In genomic region chr5:58491216-58491892, GRCh38 we compare ENCODE assay signal across 10 cellular contexts. TPM values are rescaled to one million over a fixed set of nuclear protein-coding genes. Genes with fewer than 3 reads are reported as not detected.
DNase-seq lines count a peak whose midpoint lies in the region; ATAC-seq, FAIRE-seq and TF ChIP-seq lines count a peak whose summit lies in the region.
"Had no signal": no experiment of that assay in that cellular context is flagged by ENCODE, and none has a peak within 500 bp of the region (broad histone marks: within the 10 kb centered on the region; RNA-seq: fewer than 3 reads in every experiment).

Gene GAPT (plus strand): TSS chr5:58491435. CDS start chr5:58494537, 3,102 bp downstream.

- H3K9me2 ChIP-seq in OCI-LY1 (ENCODE audit: low read depth, low read length): no peaks in the 10 kb centered on the region

- TF ChIP-seq POLR2A in testis (IDR thresholded peaks at IDR 0.05): no peak

- peak; percentile 97 for FAIRE-seq in GM19239 (lab: Jason Lieb, UNC)

- H3K9ac ChIP-seq in OCI-LY1 (ENCODE audit: low read length) (peak within 1 kb of the TSS; percentile 74), neuronal stem cell (ENCODE audit: low read depth, low read length, poor library complexity) (no peak within 1 kb of the TSS)

- H3K4ac ChIP-seq in neuronal stem cell (ENCODE audit: low read length): no peak within 1 kb of the TSS

- intact Hi-C loops in testis (cut with DNase I; ENCODE audit: low total_unique reads): no loop called here

- no peak within 1 kb of the TSS for H2BK15ac ChIP-seq in neuronal stem cell (ENCODE audit: low read length)

- no CpG with 5 or more reads among the region's 6 CpGs for whole genome bisulfite sequencing in neuronal stem cell (ENCODE audit: extremely low coverage in 2 of 2, insufficient read length in 2 of 2, insufficient replicate concordance in 1 of 2), 2 donors
- 83% methylated on average over 6 of the region's 6 CpGs for WGBS in testis, 2 donors

- no peaks in the 10 kb centered on the region for H3F3A ChIP-seq in OCI-LY1 (ENCODE audit: insufficient read depth, low read length)

- H2AK5ac ChIP-seq in neuronal stem cell (ENCODE audit: low read depth, low read length): no peak within 1 kb of the TSS

- no peak within 1 kb of the TSS for H3K18ac ChIP-seq in neuronal stem cell (ENCODE audit: low read length)

- peak within 1 kb of the TSS; percentile 48; the same call in 1 of the 2 replicates for H2AFZ ChIP-seq in OCI-LY1 (ENCODE audit: low read length)
- H2AFZ ChIP-seq in neuronal stem cell (ENCODE audit: low read length): peak within 1 kb of the TSS; percentile 22

- H4K8ac ChIP-seq in neuronal stem cell (ENCODE audit: low read depth, low read length): no peak within 1 kb of the TSS

- no peaks in the 10 kb centered on the region for H3K79me1 ChIP-seq in neuronal stem cell (ENCODE audit: low read depth, low read length)

- peak; percentile 70 for ATAC-seq in HG02981 (IDR thresholded peaks at IDR 0.05; ENCODE audit: unreplicated experiment)
- ATAC-seq: activated CD4-positive, alpha-beta T cell treated with anti-CD3 and anti-CD28 coated beads for 36 hours had no signal

- H3K4me1 ChIP-seq in OCI-LY1 (ENCODE audit: insufficient read depth, low read length, severe bottlenecking) (peaks cover 36% of the 10 kb centered on the region), neuronal stem cell (ENCODE audit: control insufficient read depth in 2 of 2, insufficient read depth in 1 of 2, low read depth in 1 of 2, low read length in 2 of 2) (peaks cover 0 to 3% of the 10 kb centered on the region in 2 donors), testis (no peaks in the 10 kb centered on the region)

- TF ChIP-seq CTCF in OCI-LY1 (IDR thresholded peaks at IDR 0.05; ENCODE audit: low read length) (no peak), testis (IDR thresholded peaks at IDR 0.05) (no peak)

- H3K27ac ChIP-seq in OCI-LY1 (ENCODE audit: low read depth, low read length, poor library complexity, severe bottlenecking): peak within 1 kb of the TSS; percentile 84
- no peak within 1 kb of the TSS for H3K27ac ChIP-seq in neuronal stem cell (replicated peaks; ENCODE audit: low read length)
- H3K27ac ChIP-seq in testis: no peak within 1 kb of the TSS

- H3K27me3 ChIP-seq in OCI-LY1 (ENCODE audit: insufficient read depth, low read length) (no peaks in the 10 kb centered on the region), neuronal stem cell (ENCODE audit: control insufficient read depth in 3 of 3, insufficient read depth in 3 of 3, low read depth in 1 of 3, low read length in 3 of 3) (peaks cover 0 to 2% (median 0%) of the 10 kb centered on the region in 3 experiments), testis (no peaks in the 10 kb centered on the region)

- DNase-seq in GM19239 (ENCODE audit: insufficient read length, low spot score) (peak; percentile 17), neuronal stem cell (ENCODE audit: low spot score) (no peak), NCI-H82 treated with DMSO at 0.1 percent for 48 hours (lab: John Stamatoyannopoulos, UW; ENCODE audit: unreplicated experiment) (no peak), DMS79 treated with DMSO at 0.1 percent for 48 hours (lab: John Stamatoyannopoulos, UW) (no peak), testis (no peak)
- DNase-seq in stimulated activated CD4-positive, alpha-beta T cell treated with anti-CD3 and anti-CD28 coated beads, Interleukin-15, amount 100 ng/mL, for 24 hours: no peak
- DNase-seq: activated CD4-positive, alpha-beta T cell treated with anti-CD3 and anti-CD28 coated beads for 36 hours; NCI-H1092 had no signal

- H2BK5ac ChIP-seq in neuronal stem cell (ENCODE audit: low read length): no peak within 1 kb of the TSS

- H3K23ac ChIP-seq in neuronal stem cell (ENCODE audit: low read depth, low read length, poor library complexity): no peak within 1 kb of the TSS

- no peak within 1 kb of the TSS for H4K91ac ChIP-seq in neuronal stem cell (ENCODE audit: low read depth, low read length, poor library complexity)

- peak within 1 kb of the TSS; percentile 63 for H3K4me3 ChIP-seq in OCI-LY1 (ENCODE audit: low read depth, low read length, poor library complexity, severe bottlenecking)
- no peak within 1 kb of the TSS for H3K4me3 ChIP-seq in neuronal stem cell (ENCODE audit: low read length in 2 of 2)
- H3K4me3 ChIP-seq in testis: no peak within 1 kb of the TSS

- H3K79me2 ChIP-seq in OCI-LY1 (ENCODE audit: insufficient read depth, low read length): peaks cover 8% of the 10 kb centered on the region; the same call in 1 of the 2 replicates

- no peaks in the 10 kb centered on the region for H3K9me3 ChIP-seq in OCI-LY1 (ENCODE audit: low read length)
- H3K9me3 ChIP-seq in neuronal stem cell (replicated peaks in 1 of 2; ENCODE audit: control insufficient read depth in 2 of 2, insufficient read depth in 1 of 2, low read depth in 1 of 2, low read length in 2 of 2): no peaks in the 10 kb centered on the region
- no peaks in the 10 kb centered on the region for H3K9me3 ChIP-seq in testis

- H4K20me1 ChIP-seq in OCI-LY1 (ENCODE audit: insufficient read depth, low read length): no peaks in the 10 kb centered on the region

- no peak within 1 kb of the TSS for H2BK120ac ChIP-seq in neuronal stem cell (ENCODE audit: low read depth, low read length)

- H3K14ac ChIP-seq in neuronal stem cell (ENCODE audit: low read length): no peak within 1 kb of the TSS

- no peak within 1 kb of the TSS for H2BK12ac ChIP-seq in neuronal stem cell (ENCODE audit: low read length)

- peak within 1 kb of the TSS; percentile 60 for H3K4me2 ChIP-seq in OCI-LY1 (ENCODE audit: low read length)
- H3K4me2 ChIP-seq in neuronal stem cell (ENCODE audit: insufficient read depth, low read length, poor library complexity, severe bottlenecking): no peak within 1 kb of the TSS

- peaks cover 29% of the 10 kb centered on the region; the same call in 1 of the 2 replicates for H3K36me3 ChIP-seq in OCI-LY1 (ENCODE audit: insufficient read depth, low read length)
- H3K36me3 ChIP-seq in neuronal stem cell (replicated peaks in 1 of 2; ENCODE audit: control insufficient read depth in 2 of 2, insufficient read depth in 2 of 2, low read length in 2 of 2): no peaks in the 10 kb centered on the region
- no peaks in the 10 kb centered on the region for H3K36me3 ChIP-seq in testis (ENCODE audit: low read depth, missing control alignments)

RNA-seq across cellular contexts. Expression of gene GAPT, which starts in this region (rescaled TPM):
- polyA plus RNA-seq in neuronal stem cell (2013, experiment 1 of 2): not detected
- polyA plus RNA-seq in neuronal stem cell (2013, experiment 2 of 2): not detected
- 1 to 10 TPM in 1 of 2 donors, under 1 TPM in 1; 0.62 to 1.9 TPM for total RNA-seq in testis
- 0.58 TPM for polyA plus RNA-seq in testis (ENCODE audit: insufficient read depth, low read depth, low replicate concordance)
- total RNA-seq: activated CD4-positive, alpha-beta T cell treated with anti-CD3 and anti-CD28 coated beads for 36 hours had no signal
